In genomic region chr22:28009272-28009827, GRCh38 we compare ENCODE assay signal across 1 cellular context.
A peak's percentile ranks its signal among the peaks of the same experiment; 100 is the strongest.
TF ChIP-seq lines count a peak whose summit lies in the region.

No MANE protein-coding gene starts in this region.

TF ChIP-seq in HepG2, 621 proteins besides CTCF, POLR2A, EP300 and RAD21 (continued from another document):
- TF ChIP-seq ZNF142 (CRISPR knock-in tag; IDR thresholded peaks at IDR 0.05) (no peak), ZNF672 (CRISPR knock-in tag; IDR thresholded peaks at IDR 0.05) (no peak), HMGXB4 (CRISPR knock-in tag; IDR thresholded peaks at IDR 0.05; ENCODE audit: borderline replicate concordance in 1 of 2, low read depth in 1 of 2) (no peak), DRAP1 (CRISPR knock-in tag; IDR thresholded peaks at IDR 0.05) (no peak), HDAC2 (CRISPR knock-in tag; IDR thresholded peaks at IDR 0.05) (no peak), ZNF282 (IDR thresholded peaks at IDR 0.05; ENCODE audit: partially characterized antibody) (no peak), ISL2 (CRISPR knock-in tag; IDR thresholded peaks at IDR 0.05) (no peak), ZNF275 (CRISPR knock-in tag; IDR thresholded peaks at IDR 0.05; ENCODE audit: borderline replicate concordance) (no peak), ZBTB33 (CRISPR knock-in tag; IDR thresholded peaks at IDR 0.05) (peak; percentile 65; the same call in 1 of the 2 replicates), TIGD3 (CRISPR knock-in tag; IDR thresholded peaks at IDR 0.05; ENCODE audit: borderline replicate concordance) (no peak), HDAC1 (CRISPR knock-in tag; IDR thresholded peaks at IDR 0.05) (no peak), ETV6 (CRISPR knock-in tag; conservative IDR thresholded peaks at IDR 0.05) (no peak), BHLHE40 (IDR thresholded peaks at IDR 0.05; ENCODE audit: low read length) (0 out of 2 replicates have a peak, but pooled peaks have one; percentile 14), ZNF557 (CRISPR knock-in tag; IDR thresholded peaks at IDR 0.05) (no peak), UBTF (CRISPR knock-in tag; IDR thresholded peaks at IDR 0.05) (no peak), EZH2 (conservative IDR thresholded peaks at IDR 0.05; ENCODE audit: low read depth, low read length) (no peak), ZNF883 (CRISPR knock-in tag; IDR thresholded peaks at IDR 0.05; ENCODE audit: not compliant biosample characterization) (no peak), FOXO1 (CRISPR knock-in tag; IDR thresholded peaks at IDR 0.05) (0 out of 2 replicates have a peak, but pooled peaks have one; percentile 24), TBX2 (CRISPR knock-in tag; IDR thresholded peaks at IDR 0.05; ENCODE audit: borderline replicate concordance) (no peak), SRSF4 (IDR thresholded peaks at IDR 0.05; ENCODE audit: low read depth, low read length, poor library complexity, severe bottlenecking) (no peak), ZNF781 (CRISPR knock-in tag; IDR thresholded peaks at IDR 0.05; ENCODE audit: borderline replicate concordance, not compliant biosample characterization) (no peak), RBM22 (optimal IDR thresholded peaks at IDR 0.05; ENCODE audit: low read length) (no peak), ZNF773 (CRISPR knock-in tag; IDR thresholded peaks at IDR 0.05; ENCODE audit: borderline replicate concordance) (no peak), STAG1 (CRISPR knock-in tag; IDR thresholded peaks at IDR 0.05) (peak; percentile 94), TSC22D2 (CRISPR knock-in tag; IDR thresholded peaks at IDR 0.05; ENCODE audit: borderline replicate concordance) (0 out of 2 replicates have a peak, but pooled peaks have one; percentile 56), HMG20A (CRISPR knock-in tag; IDR thresholded peaks at IDR 0.05; ENCODE audit: borderline replicate concordance) (no peak), ZNF160 (CRISPR knock-in tag; IDR thresholded peaks at IDR 0.05) (no peak), ZSCAN12 (CRISPR knock-in tag; IDR thresholded peaks at IDR 0.05) (no peak), HOXA5 (CRISPR knock-in tag; IDR thresholded peaks at IDR 0.05) (no peak), CSRNP2 (CRISPR knock-in tag; conservative IDR thresholded peaks at IDR 0.05; ENCODE audit: low read depth) (no peak), ZNF501 (CRISPR knock-in tag; IDR thresholded peaks at IDR 0.05) (no peak), ZBTB25 (CRISPR knock-in tag; IDR thresholded peaks at IDR 0.05) (0 out of 2 replicates have a peak, but pooled peaks have one; percentile 42), NR2F6 (IDR thresholded peaks at IDR 0.05) (no peak), NR2F6 (CRISPR knock-in tag; IDR thresholded peaks at IDR 0.05) (no peak), ATM (IDR thresholded peaks at IDR 0.05; ENCODE audit: borderline replicate concordance) (no peak), SKIL (CRISPR knock-in tag; IDR thresholded peaks at IDR 0.05; ENCODE audit: borderline replicate concordance) (no peak), ZNF768 (CRISPR knock-in tag; IDR thresholded peaks at IDR 0.05) (no peak), HNF4A (CRISPR knock-in tag; IDR thresholded peaks at IDR 0.05) (no peak), ZMYM3 (CRISPR knock-in tag; IDR thresholded peaks at IDR 0.05) (no peak), ZNF235 (CRISPR knock-in tag; IDR thresholded peaks at IDR 0.05; ENCODE audit: borderline replicate concordance) (no peak)
TF ChIP-seq in HepG2: peak in this region for 25.
